9 cellular contexts compared by ENCODE assay signal in genomic region chr9:121331992-121332685, GRCh38. TPM values are rescaled to one million over a fixed set of nuclear protein-coding genes. Genes with fewer than 3 reads are reported as not detected.
DNase-seq lines count a peak whose midpoint lies in the region; ATAC-seq, FAIRE-seq and TF ChIP-seq lines count a peak whose summit lies in the region.
"Had no signal": no experiment of that assay in that cellular context is flagged by ENCODE, and none has a peak within 500 bp of the region (broad histone marks: within the 10 kb centered on the region; RNA-seq: fewer than 3 reads in every experiment).

No MANE protein-coding gene starts in this region.

- no peak overlapping the region for H3K4me2 ChIP-seq in K562 (ENCODE audit: insufficient read depth, low read length)

- ATAC-seq in K562 (no peak), HG03159 (IDR thresholded peaks at IDR 0.05; ENCODE audit: unreplicated experiment) (no peak)

- TF ChIP-seq CTCF in K562 (IDR thresholded peaks at IDR 0.05 in 2 of 3, conservative IDR thresholded peaks at IDR 0.05 in 1 of 3; ENCODE audit: insufficient read depth in 2 of 3, low read depth in 1 of 3, low read length in 3 of 3) (0 out of 6 replicates have a peak, but pooled peaks of 1 of the 3 experiments have one; percentile 24), left ventricle myocardium inferior (IDR thresholded peaks at IDR 0.05; ENCODE audit: borderline replicate concordance) (peak; percentile 46)

- TF ChIP-seq POLR2A in K562 (conservative IDR thresholded peaks at IDR 0.05): no peak

- H3K27ac ChIP-seq in K562 (ENCODE audit: extremely low read depth, low read depth, low read length) (no peak overlapping the region; the same call in 2 of the 3 replicates), left ventricle myocardium inferior (replicated peaks) (peak overlapping the region; percentile 95), skin epidermis (peak overlapping the region in 13 of 21 experiments; percentile 1 to 70 (median 32))

- CTCF ChIA-PET in K562 (lab: Yijun Ruan, JAX; ENCODE audit: low intra/inter-chr PET ratio): no interaction called here

- in situ Hi-C loops in K562 (cut with MboI): no loop called here

- H3K9me3 ChIP-seq in K562 (replicated peaks; ENCODE audit: control insufficient read depth, insufficient read depth, low read depth, low read length) (no peaks in the 10 kb centered on the region), left ventricle myocardium inferior (replicated peaks) (no peaks in the 10 kb centered on the region)

- no peak for TF ChIP-seq EP300 in K562 (IDR thresholded peaks at IDR 0.05; ENCODE audit: low read length)

- peaks cover 2% of the 10 kb centered on the region; the same call in 2 of the 3 replicates for H3K36me3 ChIP-seq in K562 (ENCODE audit: control insufficient read depth, insufficient read depth, low read length)
- H3K36me3 ChIP-seq in left ventricle myocardium inferior: peaks cover 81% of the 10 kb centered on the region

- H3K27me3 ChIP-seq in K562 (ENCODE audit: control insufficient read depth in 2 of 2, insufficient read depth in 2 of 2, low read length in 2 of 2): no peaks in the 10 kb centered on the region
- no peaks in the 10 kb centered on the region for H3K27me3 ChIP-seq in left ventricle myocardium inferior (ENCODE audit: low read depth)

- intact Hi-C loops in K562 (cut with micrococcal nuclease): no loop called here
- intact Hi-C loops in left ventricle myocardium inferior (cut with micrococcal nuclease): no loop called here

- no peaks in the 10 kb centered on the region for H4K20me1 ChIP-seq in K562 (replicated peaks; ENCODE audit: control insufficient read depth, insufficient read depth, low read length)

- peak overlapping the region in 1 of 2 experiments; percentile 8; a peak in 1 of 4 replicates for H3K9ac ChIP-seq in K562 (ENCODE audit: insufficient read depth in 1 of 2, low read depth in 2 of 2, low read length in 2 of 2)

- H3K4me1 ChIP-seq in K562 (replicated peaks in 1 of 2; ENCODE audit: control insufficient read depth in 2 of 2, insufficient read depth in 2 of 2, low read length in 2 of 2) (peaks cover 14 to 20% of the 10 kb centered on the region in 2 experiments; a peak in 4 of 5 replicates), left ventricle myocardium inferior (peaks cover 87% of the 10 kb centered on the region)

- 82% methylated on average over 11 of the region's 14 CpGs for WGBS in K562 (ENCODE audit: insufficient coverage, low coverage, missing lambda C conversion rate)

- H3K79me2 ChIP-seq in K562 (ENCODE audit: control insufficient read depth, insufficient read depth, low read length): no peaks in the 10 kb centered on the region

- POLR2A ChIA-PET in K562 (lab: Yijun Ruan, JAX): interaction anchor here (0.6 to 0.7 kb wide), 2 partner anchors 19 kb away, joined by 3 to 4 read pairs; no protein-coding TSS in a partner anchor

- H2AFZ ChIP-seq in K562 (ENCODE audit: low read depth, low read length): no peak overlapping the region

- BruUV-seq in K562 (replicated peaks; lab: Mats Ljungman, UMichigan): no TSS peak

- FAIRE-seq in K562 (lab: Jason Lieb, UNC): peak; percentile 67

- no peaks in the 10 kb centered on the region for H3K9me1 ChIP-seq in K562 (ENCODE audit: control insufficient read depth, insufficient read depth, low read length)

- DNase-seq in ELR (ENCODE audit: low read depth): peak; percentile 56
- DNase-seq in K562 (ENCODE audit: extremely low read depth in 1 of 4, low spot score in 3 of 4): no peak
- DNase-seq in left ventricle myocardium inferior: no peak
- DNase-seq in NOMO-1 treated with dmso at 0.1 percent for 144 hours (lab: John Stamatoyannopoulos, UW; ENCODE audit: unreplicated experiment): no peak
- DNase-seq in SIG-M5 treated with dmso at 0.1 percent for 504 hours (lab: John Stamatoyannopoulos, UW; ENCODE audit: unreplicated experiment): no peak
- DNase-seq in Ammon's horn (ENCODE audit: low spot score): no peak
- DNase-seq: NCI-H345 had no signal

- TF ChIP-seq RAD21 in K562 (CRISPR knock-in tag; conservative IDR thresholded peaks at IDR 0.05 in 1 of 2, IDR thresholded peaks at IDR 0.05 in 1 of 2): no peak

- no peak overlapping the region for H3K4me3 ChIP-seq in K562
- no peak overlapping the region for H3K4me3 ChIP-seq in left ventricle myocardium inferior
- H3K4me3 ChIP-seq in skin epidermis: no peak overlapping the region

TF ChIP-seq in K562, 482 proteins besides CTCF, POLR2A, EP300 and RAD21:
- TF ChIP-seq E2F5 (CRISPR knock-in tag; IDR thresholded peaks at IDR 0.05): 0 out of 2 replicates have a peak, but pooled peaks have one; percentile 22
- TF ChIP-seq HNRNPK (IDR thresholded peaks at IDR 0.05; ENCODE audit: low read depth, low read length, poor library complexity, severe bottlenecking): no peak
- TF ChIP-seq E2F1 (CRISPR knock-in tag; IDR thresholded peaks at IDR 0.05): no peak
- no peak for TF ChIP-seq FOXK2 (conservative IDR thresholded peaks at IDR 0.05 in 1 of 2, IDR thresholded peaks at IDR 0.05 in 1 of 2; ENCODE audit: low read depth in 2 of 2)

RNA-seq across cellular contexts. Expression of gene STOM, which starts 37.9 kb away (rescaled TPM):
- 57.6 and 69.2 TPM in 2 replicates for total RNA-seq in K562 (2011; cell fraction: chromatin; rRNA removed; ENCODE audit: low replicate concordance)
- total RNA-seq in K562 (2011; cell fraction: nucleolus; rRNA removed): 86.6 and 95.4 TPM in 2 replicates
- total RNA-seq in K562 (2011; cell fraction: nucleoplasm; rRNA removed): 109 and 133 TPM in 2 replicates
- total RNA-seq in K562 (2014; rRNA removed) (23.2 and 34.7 TPM in 2 replicates), K562 (2014; rRNA removed; fragmentation: Illumina TruSeq; extraction: Trizol) (43.9 and 52.4 TPM in 2 replicates), K562 (2015; rRNA removed; fragmentation: Illumina TruSeq; extraction: Trizol) (54.4 and 58.1 TPM in 2 replicates), K562 (2021) (56.7 and 56.9 TPM in 2 replicates), left ventricle myocardium inferior (165 TPM)
- polyA plus RNA-seq in K562 (2011; rRNA removed) (62.6 and 140 TPM in 2 replicates), K562 (2014; fragmentation: Illumina TruSeq; extraction: Trizol) (46.9 and 49.4 TPM in 2 replicates), K562 (2014; fragmentation: Nextera tagmentation; extraction: Ambion mirVana) (10 to 100 TPM; 24.6 to 35.8 TPM), K562 (2014; rRNA removed) (33.5 and 43.0 TPM in 2 replicates)
- polyA plus RNA-seq in K562 (2011; cell fraction: cytosol; rRNA removed): 46.5 and 61.5 TPM in 2 replicates
- polyA plus RNA-seq in K562 (2011; cell fraction: nucleus; rRNA removed): 15.3 and 22.4 TPM in 2 replicates
- polyA plus RNA-seq in K562 (2012): 27.0 and 42.0 TPM in 2 replicates
- polyA minus RNA-seq in K562 (2011; rRNA and poly(A)+ RNA removed): 40.2 and 82.5 TPM in 2 replicates
- 37.9 and 62.8 TPM in 2 replicates for polyA minus RNA-seq in K562 (2011; cell fraction: cytosol; rRNA and poly(A)+ RNA removed)
- 11.0 and 11.8 TPM in 2 replicates for polyA minus RNA-seq in K562 (2011; cell fraction: nucleus; rRNA and poly(A)+ RNA removed)
